8 cellular contexts compared by ENCODE assay signal in the genomic region with DNA sequence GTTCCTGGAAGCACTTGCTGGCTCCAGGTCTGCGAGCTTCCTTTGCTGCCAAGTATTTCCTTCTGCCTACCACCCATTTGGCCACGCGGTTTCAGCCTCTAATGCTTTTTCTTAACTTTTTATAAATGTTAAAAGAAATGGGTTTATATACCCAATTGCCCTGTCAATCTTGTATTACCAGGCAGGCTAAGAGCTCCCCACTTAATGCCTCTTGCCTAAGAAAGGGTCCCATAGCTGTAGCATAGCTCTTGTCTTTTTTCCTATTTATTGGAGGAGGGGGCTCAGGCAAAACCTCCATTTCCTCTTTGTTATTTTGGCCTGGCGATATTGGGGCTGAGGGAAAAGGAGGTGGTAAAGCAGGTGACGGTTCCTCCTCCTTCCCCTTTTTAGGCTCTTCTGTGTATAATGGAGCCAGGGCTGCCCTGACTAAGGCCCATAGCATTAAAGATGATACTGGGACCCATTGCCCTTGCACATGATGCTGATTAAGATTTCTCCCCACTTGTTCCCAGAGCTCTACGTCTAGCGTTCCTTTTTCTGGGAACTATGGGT. TPM values are rescaled to one million over a fixed set of nuclear protein-coding genes. Genes with fewer than 3 reads are reported as not detected.
DNase-seq lines count a peak whose midpoint lies in the region; FAIRE-seq and TF ChIP-seq lines count a peak whose summit lies in the region.

No MANE protein-coding gene starts in this region.

- H3K14ac ChIP-seq in H1 (ENCODE audit: insufficient read length) = no peak overlapping the region

- H3K56ac ChIP-seq in H1 (replicated peaks; ENCODE audit: insufficient read length, low read depth, low read length) = no peak overlapping the region

- H3K27ac ChIP-seq in H1 (ENCODE audit: low read depth, low read length) (no peak overlapping the region), Peyer's patch (peak overlapping the region in 1 of 4 donors; percentile 50)

- H3K4me1 ChIP-seq in H1 (replicated peaks in 1 of 4; ENCODE audit: control insufficient read depth in 3 of 4, insufficient read depth in 4 of 4, low read length in 3 of 4) (peaks cover 2 to 8% (median 4%) of the 10 kb centered on the region in 4 experiments; a peak in 4 of 7 replicates), skeletal muscle satellite cell (ENCODE audit: control insufficient read depth, insufficient read depth, low read length) (peaks cover 7% of the 10 kb centered on the region), Peyer's patch (peaks cover 0 to 12% (median 0%) of the 10 kb centered on the region in 4 donors)

- TF ChIP-seq POLR2A in H1 (IDR thresholded peaks at IDR 0.05; ENCODE audit: control extremely low read depth in 1 of 2, low read depth in 2 of 2, low read length in 2 of 2) (no peak), Peyer's patch (IDR thresholded peaks at IDR 0.05) (no peak)

- peaks cover 12% of the 10 kb centered on the region for H3K36me3 Mint-ChIP-seq in T-helper 2 cell treated with Interferon-gamma antibody and Interleukin-4, amounts not matched to agents 5 μg/mL and 100 μg/mL, for 36 hours (ENCODE audit: low read depth)
- peaks cover 10% of the 10 kb centered on the region for H3K36me3 Mint-ChIP-seq in IgD-negative memory B cell

- no peak for FAIRE-seq in H1 (lab: Jason Lieb, UNC)

- TF ChIP-seq EP300 in H1 (IDR thresholded peaks at IDR 0.05; ENCODE audit: borderline replicate concordance in 1 of 2, low read depth in 2 of 2, low read length in 2 of 2) = no peak

- H3K4me3 ChIP-seq in H1 (ENCODE audit: extremely low read depth in 1 of 4, insufficient read depth in 2 of 4, low read depth in 3 of 4, low read length in 4 of 4) (peak overlapping the region in 3 of 4 experiments; percentile 0 to 52 (median 28); a peak in 4 of 8 replicates), skeletal muscle satellite cell (ENCODE audit: low read length) (peak overlapping the region; percentile 58), Peyer's patch (peak overlapping the region in 2 of 4 donors; percentile 33 to 35)

- H2BK20ac ChIP-seq in H1 (ENCODE audit: low read length) = no peak overlapping the region

- H2AK5ac ChIP-seq in H1 (ENCODE audit: low read depth, low read length) = no peak overlapping the region

- no peaks in the 10 kb centered on the region for H4K20me1 ChIP-seq in H1 (replicated peaks in 1 of 2; ENCODE audit: control insufficient read depth in 1 of 2, insufficient read depth in 2 of 2, low read length in 2 of 2)

- H3K27ac Mint-ChIP-seq in T-helper 2 cell treated with Interferon-gamma antibody and Interleukin-4, amounts not matched to agents 5 μg/mL and 100 μg/mL, for 36 hours = peak overlapping the region; percentile 49
- no peak overlapping the region for H3K27ac Mint-ChIP-seq in IgD-negative memory B cell

- H4K8ac ChIP-seq in H1 (ENCODE audit: extremely low read depth, insufficient read depth, low read length) = no peak overlapping the region

- H3K9me3 Mint-ChIP-seq in T-helper 2 cell treated with Interferon-gamma antibody and Interleukin-4, amounts not matched to agents 5 μg/mL and 100 μg/mL, for 36 hours = no peaks in the 10 kb centered on the region
- H3K9me3 Mint-ChIP-seq in IgD-negative memory B cell = no peaks in the 10 kb centered on the region

- H3K79me1 ChIP-seq in H1 (ENCODE audit: low read depth, low read length) = no peaks in the 10 kb centered on the region

- no peaks in the 10 kb centered on the region for H3K27me3 Mint-ChIP-seq in T-helper 2 cell treated with Interferon-gamma antibody and Interleukin-4, amounts not matched to agents 5 μg/mL and 100 μg/mL, for 36 hours (ENCODE audit: low read depth)
- no peaks in the 10 kb centered on the region for H3K27me3 Mint-ChIP-seq in IgD-negative memory B cell

- H4K5ac ChIP-seq in H1 (ENCODE audit: insufficient read length, low read depth, low read length) = peak overlapping the region; percentile 50

- H2BK15ac ChIP-seq in H1 (ENCODE audit: low read length) = no peak overlapping the region

- H3K4ac ChIP-seq in H1 (replicated peaks; ENCODE audit: insufficient read length, low read depth, low read length) = peak overlapping the region; percentile 72

- H3K79me2 ChIP-seq in H1 (ENCODE audit: control insufficient read depth in 1 of 2, insufficient read depth in 2 of 2, low read length in 2 of 2) = no peaks in the 10 kb centered on the region

- H2BK120ac ChIP-seq in H1 (replicated peaks; ENCODE audit: low read depth, low read length) = peak overlapping the region; percentile 56

- POLR2A ChIA-PET in H1 (lab: Charles Lee; ENCODE audit: partially characterized antibody) = interaction anchor here (1.2 to 3.2 kb wide), 10 partner anchors 9 to 62 kb away, joined by 3 to 19 read pairs (median 5); partner anchors contain the start of gene ACTR6

- WGBS in H1 (ENCODE audit: extremely low coverage in 1 of 2, insufficient coverage in 1 of 2, insufficient read length in 1 of 2, insufficient replicate concordance in 2 of 2, low coverage in 1 of 2, low lambda C conversion rate in 2 of 2, missing lambda C conversion rate in 1 of 2), 2 experiments = 51% methylated on average over 6 of the region's 7 CpGs; no CpG with 5 or more reads in 1 of the 2 experiments

- no peaks in the 10 kb centered on the region for H3K23me2 ChIP-seq in H1 (ENCODE audit: low read depth, low read length)

- no peak for TF ChIP-seq RAD21 in H1 (IDR thresholded peaks at IDR 0.05 in 1 of 2, conservative IDR thresholded peaks at IDR 0.05 in 1 of 2; ENCODE audit: low read depth in 2 of 2, low read length in 2 of 2)

- peak overlapping the region; percentile 71 for H3K4me3 Mint-ChIP-seq in T-helper 2 cell treated with Interferon-gamma antibody and Interleukin-4, amounts not matched to agents 5 μg/mL and 100 μg/mL, for 36 hours
- H3K4me3 Mint-ChIP-seq in IgD-negative memory B cell = peak overlapping the region; percentile 31 to 90 (median 68)

- H2BK5ac ChIP-seq in H1 (ENCODE audit: low read depth, low read length) = peak overlapping the region; percentile 67; the same call in 1 of the 2 replicates

- peak overlapping the region; percentile 34 to 78 for H3K4me2 ChIP-seq in H1 (ENCODE audit: insufficient read depth in 1 of 2, low read depth in 2 of 2, low read length in 2 of 2)
- peak overlapping the region; percentile 78 for H3K4me2 ChIP-seq in skeletal muscle satellite cell (ENCODE audit: low read length)

- DNase-seq in T-helper 2 cell treated with Interferon-gamma antibody and Interleukin-4, amounts not matched to agents 5 μg/mL and 100 μg/mL, for 36 hours (ENCODE audit: low spot score) = no peak
- DNase-seq in T-helper 2 cell (no peak), H1 (ENCODE audit: low read depth in 1 of 2, low spot score in 2 of 2) (no peak), Peyer's patch (no peak), NCI-H1417 treated with DMSO at 0.1 percent for 48 hours (lab: John Stamatoyannopoulos, UW) (no peak)
- DNase-seq in activated effector memory CD4-positive, alpha-beta T cell treated with Interleukin-2 at 50 U/mL for 16 hours = no peak

- no peaks in the 10 kb centered on the region for H3K27me3 ChIP-seq in H1 (replicated peaks in 1 of 4; ENCODE audit: control insufficient read depth in 3 of 4, extremely low read depth in 1 of 4, insufficient read depth in 3 of 4, low read length in 3 of 4)
- peaks cover 11% of the 10 kb centered on the region for H3K27me3 ChIP-seq in skeletal muscle satellite cell (ENCODE audit: control insufficient read depth, insufficient read depth, low read length)
- H3K27me3 ChIP-seq in Peyer's patch = no peaks in the 10 kb centered on the region

- H3K9me3 ChIP-seq in H1 (ENCODE audit: insufficient read depth in 2 of 2, low read depth in 1 of 2, low read length in 1 of 2) = peaks cover 3 to 5% of the 10 kb centered on the region in 2 experiments; a peak in 3 of 4 replicates
- H3K9me3 ChIP-seq in skeletal muscle satellite cell (replicated peaks; ENCODE audit: low read length) = no peaks in the 10 kb centered on the region
- H3K9me3 ChIP-seq in Peyer's patch = no peaks in the 10 kb centered on the region

- H2AFZ ChIP-seq in H1 (ENCODE audit: low read length) = no peak overlapping the region

- H3K4me1 Mint-ChIP-seq in T-helper 2 cell treated with Interferon-gamma antibody and Interleukin-4, amounts not matched to agents 5 μg/mL and 100 μg/mL, for 36 hours (ENCODE audit: low read depth) = peaks cover 12% of the 10 kb centered on the region
- peaks cover 8 to 13% (median 11%) of the 10 kb centered on the region in 3 donors for H3K4me1 Mint-ChIP-seq in IgD-negative memory B cell

- no peak overlapping the region for H3K9ac ChIP-seq in H1 (replicated peaks in 1 of 4; ENCODE audit: extremely low read depth in 1 of 4, low read depth in 3 of 4, low read length in 3 of 4)
- H3K9ac ChIP-seq in skeletal muscle satellite cell (ENCODE audit: low read depth, low read length) = peak overlapping the region; percentile 3

- peak overlapping the region; percentile 70; the same call in 1 of the 2 replicates for H2BK12ac ChIP-seq in H1 (ENCODE audit: low read depth, low read length)

- no peak for TF ChIP-seq CTCF in H1 (IDR thresholded peaks at IDR 0.05; ENCODE audit: control extremely low read depth in 1 of 3, insufficient read depth in 1 of 3, low read depth in 1 of 3, low read length in 3 of 3)
- no peak for TF ChIP-seq CTCF in Peyer's patch (IDR thresholded peaks at IDR 0.05)

- H3K23ac ChIP-seq in H1 (ENCODE audit: insufficient read length) = no peak overlapping the region

- H3K36me3 ChIP-seq in H1 (ENCODE audit: control insufficient read depth in 2 of 4, insufficient read depth in 4 of 4, low read length in 3 of 4) (peaks cover 0 to 17% (median 2%) of the 10 kb centered on the region in 4 experiments; a peak in 3 of 8 replicates), skeletal muscle satellite cell (ENCODE audit: insufficient read depth, low read length) (no peaks in the 10 kb centered on the region), Peyer's patch (no peaks in the 10 kb centered on the region)

- H3K18ac ChIP-seq in H1 (ENCODE audit: extremely low read depth, low read length) = peak overlapping the region; percentile 52; the same call in 1 of the 2 replicates

- CTCF ChIA-PET in H1 (lab: Charles Lee; ENCODE audit: partially characterized antibody) = interaction anchor here (0.9 to 6.3 kb wide), 9 partner anchors 9 to 71 kb away, joined by 3 to 50 read pairs (median 5); partner anchors contain the start of gene ACTR6

- no peak overlapping the region for H4K91ac ChIP-seq in H1 (replicated peaks; ENCODE audit: insufficient read length, low read length)

RNA-seq across cellular contexts. Expression of gene BLTP3B, which starts 21.6 kb away (rescaled TPM):
- polyA plus RNA-seq in IgD-negative memory B cell = 20.5 TPM
- 24.4 and 28.6 TPM in 2 replicates for total RNA-seq in H1 (2021; fragmentation: NEBNext Ultra II Directional; extraction: Animal tissue kit (Norgen Biotek cat#: 25700))
- 5.7 and 7.0 TPM in 2 replicates for polyA plus RNA-seq in H1 (2011; rRNA removed)
- polyA plus RNA-seq in H1 (2011; cell fraction: cytosol; rRNA removed) = 11.3 TPM
- polyA plus RNA-seq in H1 (2011; cell fraction: nucleus; rRNA removed) = 6.7 TPM
- polyA plus RNA-seq in H1 (2012, experiment 1 of 2) = 6.6 to 14.0 TPM (median 8.0 TPM) in 4 replicates
- polyA plus RNA-seq in H1 (2012, experiment 2 of 2) = 0.93 TPM
- polyA plus RNA-seq in H1 (2013, experiment 1 of 2) = 12.1 TPM
- 11.6 TPM for polyA plus RNA-seq in H1 (2013, experiment 2 of 2)
- 38.0 and 67.7 TPM in 2 replicates for polyA minus RNA-seq in H1 (2011; rRNA and poly(A)+ RNA removed)
- 33.0 TPM for polyA minus RNA-seq in H1 (2011; cell fraction: cytosol; rRNA and poly(A)+ RNA removed)
- polyA minus RNA-seq in H1 (2011; cell fraction: nucleus; rRNA and poly(A)+ RNA removed) = 54.7 TPM
- 45.6 and 46.1 TPM in 2 replicates for total RNA-seq in skeletal muscle satellite cell (2012; rRNA removed)
- total RNA-seq in Peyer's patch = 10 to 100 TPM; 20.6 to 56.9 (median 27.9) TPM

RNA-seq across cellular contexts. Expression of gene ACTR6, which starts 36.4 kb away (rescaled TPM):
- polyA plus RNA-seq in IgD-negative memory B cell (29.8 TPM), H1 (2011; rRNA removed) (4.8 and 10.2 TPM in 2 replicates)
- total RNA-seq in H1 (2021; fragmentation: NEBNext Ultra II Directional; extraction: Animal tissue kit (Norgen Biotek cat#: 25700)) = 36.8 and 38.1 TPM in 2 replicates
- 14.8 TPM for polyA plus RNA-seq in H1 (2011; cell fraction: cytosol; rRNA removed)
- 4.4 TPM for polyA plus RNA-seq in H1 (2011; cell fraction: nucleus; rRNA removed)
- 16.4 to 23.2 TPM (median 20.9 TPM) in 4 replicates for polyA plus RNA-seq in H1 (2012, experiment 1 of 2)
- polyA plus RNA-seq in H1 (2012, experiment 2 of 2) = 5.7 TPM
- polyA plus RNA-seq in H1 (2013, experiment 1 of 2) = 19.2 TPM
- polyA plus RNA-seq in H1 (2013, experiment 2 of 2) = 18.7 TPM
- polyA minus RNA-seq in H1 (2011; rRNA and poly(A)+ RNA removed) = 8.6 and 13.6 TPM in 2 replicates
- polyA minus RNA-seq in H1 (2011; cell fraction: cytosol; rRNA and poly(A)+ RNA removed) = 9.8 TPM
- 19.8 TPM for polyA minus RNA-seq in H1 (2011; cell fraction: nucleus; rRNA and poly(A)+ RNA removed)
- 13.8 and 17.0 TPM in 2 replicates for total RNA-seq in skeletal muscle satellite cell (2012; rRNA removed)
- 10 to 100 TPM in 3 of 4 donors, 1 to 10 TPM in 1; 4.2 to 21.5 (median 12.2) TPM for total RNA-seq in Peyer's patch
